14 cellular contexts compared by ENCODE assay signal in the genomic region with DNA sequence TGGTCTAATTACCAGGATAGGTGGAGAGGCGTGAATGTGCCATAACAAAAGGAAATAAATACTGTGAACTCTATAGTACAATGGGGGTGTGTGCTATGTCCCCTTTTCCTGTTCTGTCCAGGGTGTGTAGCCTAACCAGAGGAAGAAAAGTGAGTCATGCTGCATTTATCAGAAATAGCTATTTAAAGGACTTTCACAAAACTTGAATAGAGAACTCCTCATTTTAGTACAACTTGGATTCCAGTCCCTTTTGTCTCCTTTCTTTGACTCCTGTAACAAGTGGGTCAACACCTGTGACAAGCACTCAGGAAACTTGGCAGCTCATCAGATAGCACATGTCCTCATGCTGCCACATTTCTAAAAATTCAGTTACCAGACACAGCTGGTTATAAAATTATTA.
A peak's percentile ranks its signal among the peaks of the same experiment; 100 is the strongest.
DNase-seq lines count a peak whose midpoint lies in the region; ATAC-seq, FAIRE-seq and TF ChIP-seq lines count a peak whose summit lies in the region.
"Had no signal": no experiment of that assay in that cellular context is flagged by ENCODE, and none has a peak within 500 bp of the region (broad histone marks: within the 10 kb centered on the region; RNA-seq: fewer than 3 reads in every experiment).

No MANE protein-coding gene starts in this region.

- no peak overlapping the region for H3K9ac ChIP-seq in kidney (ENCODE audit: low read length in 2 of 2)

- peaks cover 24% of the 10 kb centered on the region for H3K4me1 Mint-ChIP-seq in HFFc6 (ENCODE audit: low read depth)

- no peak for FAIRE-seq in kidney (lab: Jason Lieb, UNC)

- no peaks in the 10 kb centered on the region for H3K27me3 ChIP-seq in left ventricle myocardium inferior (ENCODE audit: low read depth)
- H3K27me3 ChIP-seq: sigmoid colon had no signal

- no peaks in the 10 kb centered on the region for H3K27me3 Mint-ChIP-seq in HFFc6 (ENCODE audit: insufficient read depth)
- H3K27me3 Mint-ChIP-seq: CD4-positive, CD25-positive, alpha-beta regulatory T cell had no signal

- DNase-seq in AG08396 (ENCODE audit: low spot score) (peak; percentile 6), HFFc6 (peak; percentile 5), amniotic epithelial cell (ENCODE audit: low read depth) (peak; percentile 14), left ventricle myocardium inferior (no peak), AML-193 (lab: John Stamatoyannopoulos, UW) (no peak), kidney (no peak)
- DNase-seq: CD4-positive, CD25-positive, alpha-beta regulatory T cell; Karpas-422; mesendoderm; NCI-H82; sigmoid colon had no signal

- H3K9me3 ChIP-seq in left ventricle myocardium inferior (replicated peaks) (peaks cover 21% of the 10 kb centered on the region), kidney (ENCODE audit: control insufficient read depth in 1 of 2, low read length in 2 of 2) (no peaks in the 10 kb centered on the region)

- H3K4me3 ChIP-seq in left ventricle myocardium inferior (no peak overlapping the region), kidney (ENCODE audit: low read length in 2 of 2) (no peak overlapping the region)
- H3K4me3 ChIP-seq: sigmoid colon had no signal

- peaks cover 18% of the 10 kb centered on the region for H3K36me3 Mint-ChIP-seq in HFFc6 (ENCODE audit: low read depth)

- peaks cover 25% of the 10 kb centered on the region for H3K36me3 ChIP-seq in left ventricle myocardium inferior
- peaks cover 2 to 5% of the 10 kb centered on the region in 2 donors for H3K36me3 ChIP-seq in kidney (ENCODE audit: control insufficient read depth in 1 of 2, insufficient read depth in 2 of 2, low read length in 2 of 2)

- H3K4me1 ChIP-seq in left ventricle myocardium inferior (peaks cover 17% of the 10 kb centered on the region), kidney (ENCODE audit: control insufficient read depth in 1 of 2, insufficient read depth in 1 of 2, low read depth in 1 of 2, low read length in 2 of 2) (no peaks in the 10 kb centered on the region)

- H3K27ac ChIP-seq in left ventricle myocardium inferior (replicated peaks) (peak overlapping the region; percentile 52), kidney (ENCODE audit: low read depth in 2 of 2, low read length in 2 of 2) (no peak overlapping the region)
- H3K27ac ChIP-seq: sigmoid colon had no signal

- intact Hi-C loops in left ventricle myocardium inferior (cut with micrococcal nuclease), result no loop called here
- intact Hi-C loops in kidney (cut with DNase I), result no loop called here

- H3K4me3 Mint-ChIP-seq in HFFc6, result no peak overlapping the region
- H3K4me3 Mint-ChIP-seq: CD4-positive, CD25-positive, alpha-beta regulatory T cell; T-helper 1 cell treated with Interleukin-12 subunit alpha and Interleukin-12 subunit beta and Interleukin-4 antibody, amounts not matched to agents 30 μg/mL and 1 μg/mL, for 36 hours had no signal

- peaks cover 10% of the 10 kb centered on the region for H3K9me3 Mint-ChIP-seq in HFFc6

- no peak for ATAC-seq in GM19463 (IDR thresholded peaks at IDR 0.05; ENCODE audit: unreplicated experiment)
- ATAC-seq in HG02973 (IDR thresholded peaks at IDR 0.05; ENCODE audit: unreplicated experiment), result no peak

- TF ChIP-seq CTCF in HFFc6 (IDR thresholded peaks at IDR 0.05) (no peak), left ventricle myocardium inferior (IDR thresholded peaks at IDR 0.05; ENCODE audit: borderline replicate concordance) (no peak), kidney (IDR thresholded peaks at IDR 0.05; ENCODE audit: borderline replicate concordance, extremely low read depth, insufficient read depth) (no peak)

- H3K27ac Mint-ChIP-seq in HFFc6, result peak overlapping the region; percentile 25
- H3K27ac Mint-ChIP-seq: CD4-positive, CD25-positive, alpha-beta regulatory T cell; T-helper 1 cell treated with Interleukin-12 subunit alpha and Interleukin-12 subunit beta and Interleukin-4 antibody, amounts not matched to agents 30 μg/mL and 1 μg/mL, for 36 hours had no signal

Comparison
In these comparisons a context has a peak if more than half of its experiments do, and no peak if none do; other contexts are left out.
1. DNase-seq: peak in AG08396 (single experiment), HFFc6 (single experiment) and amniotic epithelial cell (single experiment); none in left ventricle myocardium inferior (single experiment), AML-193 (0 of 2) and kidney (single experiment).